In the genomic region with DNA sequence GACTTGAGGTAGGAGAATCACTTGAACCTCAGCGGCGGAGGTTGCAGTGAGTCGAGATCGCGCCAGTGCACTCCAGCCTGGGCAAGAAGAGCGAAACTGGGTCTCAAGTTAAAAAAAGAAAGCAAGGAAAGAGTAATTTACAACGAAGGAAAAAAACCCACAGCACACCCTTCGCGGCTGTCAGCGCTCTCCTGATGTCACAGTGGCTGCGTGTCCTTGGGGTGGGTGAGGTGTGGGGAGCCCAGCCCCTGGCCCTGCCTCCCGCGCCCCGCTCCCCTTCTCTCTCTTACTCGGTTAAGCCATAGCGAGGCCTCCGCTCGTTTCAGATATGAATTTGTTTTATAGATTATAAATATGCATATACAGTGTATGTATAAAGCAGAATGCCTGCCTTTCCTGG, we compare ENCODE assay signal across 2 cellular contexts.
A peak's percentile ranks its signal among the peaks of the same experiment; 100 is the strongest.
TF ChIP-seq lines count a peak whose summit lies in the region.

No MANE protein-coding gene starts in this region.

TF ChIP-seq in K562, 482 proteins besides CTCF, POLR2A, EP300 and RAD21:
- TF ChIP-seq, protein P1, sequence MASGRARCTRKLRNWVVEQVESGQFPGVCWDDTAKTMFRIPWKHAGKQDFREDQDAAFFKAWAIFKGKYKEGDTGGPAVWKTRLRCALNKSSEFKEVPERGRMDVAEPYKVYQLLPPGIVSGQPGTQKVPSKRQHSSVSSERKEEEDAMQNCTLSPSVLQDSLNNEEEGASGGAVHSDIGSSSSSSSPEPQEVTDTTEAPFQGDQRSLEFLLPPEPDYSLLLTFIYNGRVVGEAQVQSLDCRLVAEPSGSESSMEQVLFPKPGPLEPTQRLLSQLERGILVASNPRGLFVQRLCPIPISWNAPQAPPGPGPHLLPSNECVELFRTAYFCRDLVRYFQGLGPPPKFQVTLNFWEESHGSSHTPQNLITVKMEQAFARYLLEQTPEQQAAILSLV (tag; IDR thresholded peaks at IDR 0.05) = no peak
- no peak for TF ChIP-seq ZNF668 (CRISPR knock-in tag; IDR thresholded peaks at IDR 0.05)
- TF ChIP-seq, protein P2, sequence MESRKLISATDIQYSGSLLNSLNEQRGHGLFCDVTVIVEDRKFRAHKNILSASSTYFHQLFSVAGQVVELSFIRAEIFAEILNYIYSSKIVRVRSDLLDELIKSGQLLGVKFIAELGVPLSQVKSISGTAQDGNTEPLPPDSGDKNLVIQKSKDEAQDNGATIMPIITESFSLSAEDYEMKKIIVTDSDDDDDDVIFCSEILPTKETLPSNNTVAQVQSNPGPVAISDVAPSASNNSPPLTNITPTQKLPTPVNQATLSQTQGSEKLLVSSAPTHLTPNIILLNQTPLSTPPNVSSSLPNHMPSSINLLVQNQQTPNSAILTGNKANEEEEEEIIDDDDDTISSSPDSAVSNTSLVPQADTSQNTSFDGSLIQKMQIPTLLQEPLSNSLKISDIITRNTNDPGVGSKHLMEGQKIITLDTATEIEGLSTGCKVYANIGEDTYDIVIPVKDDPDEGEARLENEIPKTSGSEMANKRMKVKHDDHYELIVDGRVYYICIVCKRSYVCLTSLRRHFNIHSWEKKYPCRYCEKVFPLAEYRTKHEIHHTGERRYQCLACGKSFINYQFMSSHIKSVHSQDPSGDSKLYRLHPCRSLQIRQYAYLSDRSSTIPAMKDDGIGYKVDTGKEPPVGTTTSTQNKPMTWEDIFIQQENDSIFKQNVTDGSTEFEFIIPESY (CRISPR knock-in tag; IDR thresholded peaks at IDR 0.05) = peak; percentile 86

TF ChIP-seq in neural cell, 6 proteins besides CTCF, POLR2A, EP300 and RAD21:
- TF ChIP-seq EZH2 (IDR thresholded peaks at IDR 0.05; ENCODE audit: borderline replicate concordance, insufficient read depth, low read length, poor library complexity, severe bottlenecking) (no peak), SMC3 (conservative IDR thresholded peaks at IDR 0.05; ENCODE audit: poor library complexity) (no peak), POLR2AphosphoS5 (IDR thresholded peaks at IDR 0.05) (no peak), MXI1 (conservative IDR thresholded peaks at IDR 0.05; ENCODE audit: poor library complexity, severe bottlenecking) (no peak), TAF1 (IDR thresholded peaks at IDR 0.05; ENCODE audit: low read depth) (no peak)
- TF ChIP-seq, protein P3, sequence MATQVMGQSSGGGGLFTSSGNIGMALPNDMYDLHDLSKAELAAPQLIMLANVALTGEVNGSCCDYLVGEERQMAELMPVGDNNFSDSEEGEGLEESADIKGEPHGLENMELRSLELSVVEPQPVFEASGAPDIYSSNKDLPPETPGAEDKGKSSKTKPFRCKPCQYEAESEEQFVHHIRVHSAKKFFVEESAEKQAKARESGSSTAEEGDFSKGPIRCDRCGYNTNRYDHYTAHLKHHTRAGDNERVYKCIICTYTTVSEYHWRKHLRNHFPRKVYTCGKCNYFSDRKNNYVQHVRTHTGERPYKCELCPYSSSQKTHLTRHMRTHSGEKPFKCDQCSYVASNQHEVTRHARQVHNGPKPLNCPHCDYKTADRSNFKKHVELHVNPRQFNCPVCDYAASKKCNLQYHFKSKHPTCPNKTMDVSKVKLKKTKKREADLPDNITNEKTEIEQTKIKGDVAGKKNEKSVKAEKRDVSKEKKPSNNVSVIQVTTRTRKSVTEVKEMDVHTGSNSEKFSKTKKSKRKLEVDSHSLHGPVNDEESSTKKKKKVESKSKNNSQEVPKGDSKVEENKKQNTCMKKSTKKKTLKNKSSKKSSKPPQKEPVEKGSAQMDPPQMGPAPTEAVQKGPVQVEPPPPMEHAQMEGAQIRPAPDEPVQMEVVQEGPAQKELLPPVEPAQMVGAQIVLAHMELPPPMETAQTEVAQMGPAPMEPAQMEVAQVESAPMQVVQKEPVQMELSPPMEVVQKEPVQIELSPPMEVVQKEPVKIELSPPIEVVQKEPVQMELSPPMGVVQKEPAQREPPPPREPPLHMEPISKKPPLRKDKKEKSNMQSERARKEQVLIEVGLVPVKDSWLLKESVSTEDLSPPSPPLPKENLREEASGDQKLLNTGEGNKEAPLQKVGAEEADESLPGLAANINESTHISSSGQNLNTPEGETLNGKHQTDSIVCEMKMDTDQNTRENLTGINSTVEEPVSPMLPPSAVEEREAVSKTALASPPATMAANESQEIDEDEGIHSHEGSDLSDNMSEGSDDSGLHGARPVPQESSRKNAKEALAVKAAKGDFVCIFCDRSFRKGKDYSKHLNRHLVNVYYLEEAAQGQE (IDR thresholded peaks at IDR 0.05; ENCODE audit: borderline replicate concordance) = no peak
